In genomic region chr21:34912022-34912933, GRCh38 we compare ENCODE assay signal across 9 cellular contexts.
DNase-seq lines count a peak whose midpoint lies in the region; ATAC-seq lines count a peak whose summit lies in the region.
"Had no signal": no experiment of that assay in that cellular context is flagged by ENCODE, and none has a peak within 500 bp of the region (broad histone marks: within the 10 kb centered on the region; RNA-seq: fewer than 3 reads in every experiment).

No MANE protein-coding gene starts in this region.

- ATAC-seq in GM21717 (IDR thresholded peaks at IDR 0.05; ENCODE audit: unreplicated experiment): peak; percentile 48
- ATAC-seq in left lobe of liver: no peak

- H2AK5ac ChIP-seq in mesendoderm (ENCODE audit: low read length): no peak overlapping the region

- H2BK15ac ChIP-seq in mesendoderm (replicated peaks; ENCODE audit: low read depth): no peak overlapping the region

- no peak overlapping the region for H3K27ac ChIP-seq in mesendoderm (ENCODE audit: low read depth, low read length)
- H3K27ac ChIP-seq: sigmoid colon, vagina had no signal

- H3K18ac ChIP-seq in mesendoderm (ENCODE audit: low read length): no peak overlapping the region

- H2BK120ac ChIP-seq in mesendoderm (ENCODE audit: low read depth, low read length): no peak overlapping the region

- H3K4me2 ChIP-seq in mesendoderm (ENCODE audit: low read length): no peak overlapping the region

- H3K9ac ChIP-seq in mesendoderm (ENCODE audit: low read length): no peak overlapping the region

- no peak overlapping the region for H2BK5ac ChIP-seq in mesendoderm (ENCODE audit: low read length)

- H3K56ac ChIP-seq in mesendoderm (ENCODE audit: low read length): peak overlapping the region; percentile 22

- no peaks in the 10 kb centered on the region for H3K79me2 ChIP-seq in mesendoderm (ENCODE audit: control insufficient read depth, insufficient read depth, low read length)

- no peak overlapping the region for H3K4me3 ChIP-seq in mesendoderm (ENCODE audit: low read length)
- H3K4me3 ChIP-seq: sigmoid colon, vagina had no signal

- no peak overlapping the region for H4K8ac ChIP-seq in mesendoderm (ENCODE audit: low read depth, low read length)

- H3K4ac ChIP-seq in mesendoderm (ENCODE audit: low read depth, low read length): no peak overlapping the region

- no peaks in the 10 kb centered on the region for H3K36me3 ChIP-seq in mesendoderm (ENCODE audit: control insufficient read depth, insufficient read depth, low read length)
- H3K36me3 ChIP-seq: sigmoid colon, vagina had no signal

- no peak overlapping the region for H3K23ac ChIP-seq in mesendoderm (ENCODE audit: low read length)

- WGBS in mesendoderm (ENCODE audit: extremely low coverage, insufficient coverage, low lambda C conversion rate): no CpG with 5 or more reads among the region's 11 CpGs

- no peak overlapping the region for H4K5ac ChIP-seq in mesendoderm (ENCODE audit: low read length)

- no peaks in the 10 kb centered on the region for H3K79me1 ChIP-seq in mesendoderm (ENCODE audit: low read length)

- DNase-seq in ELF-1 (ENCODE audit: low read depth, low spot score) (peak; percentile 64), SW480 (ENCODE audit: low spot score) (peak; percentile 29), mesendoderm (peak; percentile 57), retina (no peak), left lobe of liver (ENCODE audit: low spot score) (no peak)
- DNase-seq in activated CD4-positive, alpha-beta T cell treated with anti-CD3 and anti-CD28 coated beads for 4 hours: no peak
- DNase-seq: sigmoid colon had no signal

- H3K4me1 ChIP-seq in mesendoderm (ENCODE audit: control insufficient read depth, low read depth, low read length): peaks cover 10% of the 10 kb centered on the region

- no peaks in the 10 kb centered on the region for H3K27me3 ChIP-seq in mesendoderm (ENCODE audit: insufficient read depth, low read length, poor library complexity)
- H3K27me3 ChIP-seq: sigmoid colon, vagina had no signal

Comparison
In these comparisons a context has a peak if more than half of its experiments do, and no peak if none do; other contexts are left out.
1. DNase-seq: peak in ELF-1 (single experiment), SW480 (single experiment) and mesendoderm (single experiment); none in retina (single experiment), activated CD4-positive, alpha-beta T cell treated with anti-CD3 and anti-CD28 coated beads for 4 hours (0 of 2) and left lobe of liver (single experiment).